In the genomic region with DNA sequence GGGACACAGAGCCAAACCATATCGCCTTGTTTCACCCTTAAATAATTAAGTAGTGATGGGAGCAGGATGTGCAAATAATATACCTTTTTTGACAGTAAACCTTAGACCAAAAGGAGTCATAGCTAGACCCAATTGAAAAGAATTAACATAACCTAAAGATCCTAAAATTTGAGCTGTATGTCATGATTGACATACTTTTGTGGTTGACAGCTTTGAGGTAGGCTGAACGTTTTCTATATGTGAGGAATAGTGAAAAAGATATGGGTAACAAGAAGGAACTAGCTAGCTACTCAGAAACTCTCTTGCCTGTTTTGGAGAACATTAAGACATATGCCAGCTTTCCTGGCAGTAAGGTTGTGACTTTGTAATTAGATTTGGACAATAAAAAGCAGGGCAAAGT, we compare ENCODE assay signal across 1 cellular context.
TF ChIP-seq lines count a peak whose summit lies in the region.

No MANE protein-coding gene starts in this region.

TF ChIP-seq in endothelial cell of umbilical vein, 7 proteins besides CTCF, POLR2A, EP300 and RAD21:
- TF ChIP-seq, protein P1, sequence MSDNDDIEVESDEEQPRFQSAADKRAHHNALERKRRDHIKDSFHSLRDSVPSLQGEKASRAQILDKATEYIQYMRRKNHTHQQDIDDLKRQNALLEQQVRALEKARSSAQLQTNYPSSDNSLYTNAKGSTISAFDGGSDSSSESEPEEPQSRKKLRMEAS (IDR thresholded peaks at IDR 0.05; ENCODE audit: insufficient read depth, insufficient read length) = no peak
- TF ChIP-seq JUN (IDR thresholded peaks at IDR 0.05; ENCODE audit: borderline replicate concordance, insufficient read depth, insufficient read length, low read depth) = no peak
- no peak for TF ChIP-seq EZH2 (IDR thresholded peaks at IDR 0.05; ENCODE audit: borderline replicate concordance, low read depth, low read length, severe bottlenecking)
- TF ChIP-seq GATA2 (IDR thresholded peaks at IDR 0.05; ENCODE audit: insufficient read depth, insufficient read length, low read depth, low read length) = no peak
- no peak for TF ChIP-seq MYC (IDR thresholded peaks at IDR 0.05; ENCODE audit: low read depth, low read length)
- no peak for TF ChIP-seq POLR2AphosphoS5 (IDR thresholded peaks at IDR 0.05; ENCODE audit: insufficient read depth, low read depth, low read length)
- no peak for TF ChIP-seq FOS (IDR thresholded peaks at IDR 0.05; ENCODE audit: borderline replicate concordance, insufficient read depth, low read length)
